ENCODE assay signal across 1 cellular context in the genomic region with DNA sequence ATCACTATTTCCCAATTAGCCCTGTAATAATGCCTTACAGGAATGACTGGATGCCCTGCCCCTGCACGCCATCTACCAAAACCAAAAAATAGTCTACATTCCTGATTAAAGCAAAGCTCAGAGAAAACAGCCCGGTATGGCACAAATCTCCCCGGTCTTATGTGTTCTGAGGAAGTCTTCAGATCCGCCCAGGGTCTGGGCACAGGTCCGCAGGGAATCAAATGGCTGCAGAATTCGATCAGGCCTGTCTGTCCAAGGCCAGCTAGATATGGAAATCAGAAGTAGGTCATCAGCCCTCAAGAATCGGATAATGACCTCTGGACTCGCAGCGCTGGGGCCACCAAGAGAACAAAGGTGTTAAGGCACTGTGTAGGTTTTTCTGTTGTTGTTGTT.
TF ChIP-seq lines count a peak whose summit lies in the region.

No MANE protein-coding gene starts in this region.

TF ChIP-seq in GM23338, 12 proteins besides CTCF, POLR2A, EP300 and RAD21 (continued from another document):
- TF ChIP-seq, protein P1, sequence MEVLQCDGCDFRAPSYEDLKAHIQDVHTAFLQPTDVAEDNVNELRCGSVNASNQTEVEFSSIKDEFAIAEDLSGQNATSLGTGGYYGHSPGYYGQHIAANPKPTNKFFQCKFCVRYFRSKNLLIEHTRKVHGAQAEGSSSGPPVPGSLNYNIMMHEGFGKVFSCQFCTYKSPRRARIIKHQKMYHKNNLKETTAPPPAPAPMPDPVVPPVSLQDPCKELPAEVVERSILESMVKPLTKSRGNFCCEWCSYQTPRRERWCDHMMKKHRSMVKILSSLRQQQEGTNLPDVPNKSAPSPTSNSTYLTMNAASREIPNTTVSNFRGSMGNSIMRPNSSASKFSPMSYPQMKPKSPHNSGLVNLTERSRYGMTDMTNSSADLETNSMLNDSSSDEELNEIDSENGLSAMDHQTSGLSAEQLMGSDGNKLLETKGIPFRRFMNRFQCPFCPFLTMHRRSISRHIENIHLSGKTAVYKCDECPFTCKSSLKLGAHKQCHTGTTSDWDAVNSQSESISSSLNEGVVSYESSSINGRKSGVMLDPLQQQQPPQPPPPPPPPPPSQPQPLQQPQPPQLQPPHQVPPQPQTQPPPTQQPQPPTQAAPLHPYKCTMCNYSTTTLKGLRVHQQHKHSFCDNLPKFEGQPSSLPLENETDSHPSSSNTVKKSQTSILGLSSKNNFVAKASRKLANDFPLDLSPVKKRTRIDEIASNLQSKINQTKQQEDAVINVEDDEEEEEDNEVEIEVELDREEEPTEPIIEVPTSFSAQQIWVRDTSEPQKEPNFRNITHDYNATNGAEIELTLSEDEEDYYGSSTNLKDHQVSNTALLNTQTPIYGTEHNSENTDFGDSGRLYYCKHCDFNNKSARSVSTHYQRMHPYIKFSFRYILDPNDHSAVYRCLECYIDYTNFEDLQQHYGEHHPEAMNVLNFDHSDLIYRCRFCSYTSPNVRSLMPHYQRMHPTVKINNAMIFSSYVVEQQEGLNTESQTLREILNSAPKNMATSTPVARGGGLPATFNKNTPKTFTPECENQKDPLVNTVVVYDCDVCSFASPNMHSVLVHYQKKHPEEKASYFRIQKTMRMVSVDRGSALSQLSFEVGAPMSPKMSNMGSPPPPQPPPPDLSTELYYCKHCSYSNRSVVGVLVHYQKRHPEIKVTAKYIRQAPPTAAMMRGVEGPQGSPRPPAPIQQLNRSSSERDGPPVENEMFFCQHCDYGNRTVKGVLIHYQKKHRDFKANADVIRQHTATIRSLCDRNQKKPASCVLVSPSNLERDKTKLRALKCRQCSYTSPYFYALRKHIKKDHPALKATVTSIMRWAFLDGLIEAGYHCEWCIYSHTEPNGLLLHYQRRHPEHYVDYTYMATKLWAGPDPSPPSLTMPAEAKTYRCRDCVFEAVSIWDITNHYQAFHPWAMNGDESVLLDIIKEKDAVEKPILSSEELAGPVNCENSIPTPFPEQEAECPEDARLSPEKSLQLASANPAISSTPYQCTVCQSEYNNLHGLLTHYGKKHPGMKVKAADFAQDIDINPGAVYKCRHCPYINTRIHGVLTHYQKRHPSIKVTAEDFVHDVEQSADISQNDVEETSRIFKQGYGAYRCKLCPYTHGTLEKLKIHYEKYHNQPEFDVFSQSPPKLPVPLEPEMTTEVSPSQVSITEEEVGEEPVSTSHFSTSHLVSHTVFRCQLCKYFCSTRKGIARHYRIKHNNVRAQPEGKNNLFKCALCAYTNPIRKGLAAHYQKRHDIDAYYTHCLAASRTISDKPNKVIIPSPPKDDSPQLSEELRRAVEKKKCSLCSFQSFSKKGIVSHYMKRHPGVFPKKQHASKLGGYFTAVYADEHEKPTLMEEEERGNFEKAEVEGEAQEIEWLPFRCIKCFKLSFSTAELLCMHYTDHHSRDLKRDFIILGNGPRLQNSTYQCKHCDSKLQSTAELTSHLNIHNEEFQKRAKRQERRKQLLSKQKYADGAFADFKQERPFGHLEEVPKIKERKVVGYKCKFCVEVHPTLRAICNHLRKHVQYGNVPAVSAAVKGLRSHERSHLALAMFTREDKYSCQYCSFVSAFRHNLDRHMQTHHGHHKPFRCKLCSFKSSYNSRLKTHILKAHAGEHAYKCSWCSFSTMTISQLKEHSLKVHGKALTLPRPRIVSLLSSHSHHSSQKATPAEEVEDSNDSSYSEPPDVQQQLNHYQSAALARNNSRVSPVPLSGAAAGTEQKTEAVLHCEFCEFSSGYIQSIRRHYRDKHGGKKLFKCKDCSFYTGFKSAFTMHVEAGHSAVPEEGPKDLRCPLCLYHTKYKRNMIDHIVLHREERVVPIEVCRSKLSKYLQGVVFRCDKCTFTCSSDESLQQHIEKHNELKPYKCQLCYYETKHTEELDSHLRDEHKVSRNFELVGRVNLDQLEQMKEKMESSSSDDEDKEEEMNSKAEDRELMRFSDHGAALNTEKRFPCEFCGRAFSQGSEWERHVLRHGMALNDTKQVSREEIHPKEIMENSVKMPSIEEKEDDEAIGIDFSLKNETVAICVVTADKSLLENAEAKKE (CRISPR knock-in tag; IDR thresholded peaks at IDR 0.05), result no peak
- TF ChIP-seq NANOG (IDR thresholded peaks at IDR 0.05; ENCODE audit: borderline replicate concordance) (no peak), STAT1 (IDR thresholded peaks at IDR 0.05; ENCODE audit: unreplicated experiment) (no peak), CREB1 (CRISPR knock-in tag; IDR thresholded peaks at IDR 0.05; ENCODE audit: low read depth) (no peak)
- TF ChIP-seq, protein P2, sequence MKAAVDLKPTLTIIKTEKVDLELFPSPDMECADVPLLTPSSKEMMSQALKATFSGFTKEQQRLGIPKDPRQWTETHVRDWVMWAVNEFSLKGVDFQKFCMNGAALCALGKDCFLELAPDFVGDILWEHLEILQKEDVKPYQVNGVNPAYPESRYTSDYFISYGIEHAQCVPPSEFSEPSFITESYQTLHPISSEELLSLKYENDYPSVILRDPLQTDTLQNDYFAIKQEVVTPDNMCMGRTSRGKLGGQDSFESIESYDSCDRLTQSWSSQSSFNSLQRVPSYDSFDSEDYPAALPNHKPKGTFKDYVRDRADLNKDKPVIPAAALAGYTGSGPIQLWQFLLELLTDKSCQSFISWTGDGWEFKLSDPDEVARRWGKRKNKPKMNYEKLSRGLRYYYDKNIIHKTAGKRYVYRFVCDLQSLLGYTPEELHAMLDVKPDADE (IDR thresholded peaks at IDR 0.05), result no peak
- TF ChIP-seq, protein P3, sequence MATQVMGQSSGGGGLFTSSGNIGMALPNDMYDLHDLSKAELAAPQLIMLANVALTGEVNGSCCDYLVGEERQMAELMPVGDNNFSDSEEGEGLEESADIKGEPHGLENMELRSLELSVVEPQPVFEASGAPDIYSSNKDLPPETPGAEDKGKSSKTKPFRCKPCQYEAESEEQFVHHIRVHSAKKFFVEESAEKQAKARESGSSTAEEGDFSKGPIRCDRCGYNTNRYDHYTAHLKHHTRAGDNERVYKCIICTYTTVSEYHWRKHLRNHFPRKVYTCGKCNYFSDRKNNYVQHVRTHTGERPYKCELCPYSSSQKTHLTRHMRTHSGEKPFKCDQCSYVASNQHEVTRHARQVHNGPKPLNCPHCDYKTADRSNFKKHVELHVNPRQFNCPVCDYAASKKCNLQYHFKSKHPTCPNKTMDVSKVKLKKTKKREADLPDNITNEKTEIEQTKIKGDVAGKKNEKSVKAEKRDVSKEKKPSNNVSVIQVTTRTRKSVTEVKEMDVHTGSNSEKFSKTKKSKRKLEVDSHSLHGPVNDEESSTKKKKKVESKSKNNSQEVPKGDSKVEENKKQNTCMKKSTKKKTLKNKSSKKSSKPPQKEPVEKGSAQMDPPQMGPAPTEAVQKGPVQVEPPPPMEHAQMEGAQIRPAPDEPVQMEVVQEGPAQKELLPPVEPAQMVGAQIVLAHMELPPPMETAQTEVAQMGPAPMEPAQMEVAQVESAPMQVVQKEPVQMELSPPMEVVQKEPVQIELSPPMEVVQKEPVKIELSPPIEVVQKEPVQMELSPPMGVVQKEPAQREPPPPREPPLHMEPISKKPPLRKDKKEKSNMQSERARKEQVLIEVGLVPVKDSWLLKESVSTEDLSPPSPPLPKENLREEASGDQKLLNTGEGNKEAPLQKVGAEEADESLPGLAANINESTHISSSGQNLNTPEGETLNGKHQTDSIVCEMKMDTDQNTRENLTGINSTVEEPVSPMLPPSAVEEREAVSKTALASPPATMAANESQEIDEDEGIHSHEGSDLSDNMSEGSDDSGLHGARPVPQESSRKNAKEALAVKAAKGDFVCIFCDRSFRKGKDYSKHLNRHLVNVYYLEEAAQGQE (IDR thresholded peaks at IDR 0.05; ENCODE audit: unreplicated experiment), result no peak
